Comparison of ENCODE assay signal across 1 cellular context in genomic region chr9:94623253-94623652, GRCh38.
A peak's percentile ranks its signal among the peaks of the same experiment; 100 is the strongest.
TF ChIP-seq lines count a peak whose summit lies in the region.

No MANE protein-coding gene starts in this region.

TF ChIP-seq in HepG2, 621 proteins besides CTCF, POLR2A, EP300 and RAD21 (continued from another document and continues in another):
- TF ChIP-seq, protein P1, sequence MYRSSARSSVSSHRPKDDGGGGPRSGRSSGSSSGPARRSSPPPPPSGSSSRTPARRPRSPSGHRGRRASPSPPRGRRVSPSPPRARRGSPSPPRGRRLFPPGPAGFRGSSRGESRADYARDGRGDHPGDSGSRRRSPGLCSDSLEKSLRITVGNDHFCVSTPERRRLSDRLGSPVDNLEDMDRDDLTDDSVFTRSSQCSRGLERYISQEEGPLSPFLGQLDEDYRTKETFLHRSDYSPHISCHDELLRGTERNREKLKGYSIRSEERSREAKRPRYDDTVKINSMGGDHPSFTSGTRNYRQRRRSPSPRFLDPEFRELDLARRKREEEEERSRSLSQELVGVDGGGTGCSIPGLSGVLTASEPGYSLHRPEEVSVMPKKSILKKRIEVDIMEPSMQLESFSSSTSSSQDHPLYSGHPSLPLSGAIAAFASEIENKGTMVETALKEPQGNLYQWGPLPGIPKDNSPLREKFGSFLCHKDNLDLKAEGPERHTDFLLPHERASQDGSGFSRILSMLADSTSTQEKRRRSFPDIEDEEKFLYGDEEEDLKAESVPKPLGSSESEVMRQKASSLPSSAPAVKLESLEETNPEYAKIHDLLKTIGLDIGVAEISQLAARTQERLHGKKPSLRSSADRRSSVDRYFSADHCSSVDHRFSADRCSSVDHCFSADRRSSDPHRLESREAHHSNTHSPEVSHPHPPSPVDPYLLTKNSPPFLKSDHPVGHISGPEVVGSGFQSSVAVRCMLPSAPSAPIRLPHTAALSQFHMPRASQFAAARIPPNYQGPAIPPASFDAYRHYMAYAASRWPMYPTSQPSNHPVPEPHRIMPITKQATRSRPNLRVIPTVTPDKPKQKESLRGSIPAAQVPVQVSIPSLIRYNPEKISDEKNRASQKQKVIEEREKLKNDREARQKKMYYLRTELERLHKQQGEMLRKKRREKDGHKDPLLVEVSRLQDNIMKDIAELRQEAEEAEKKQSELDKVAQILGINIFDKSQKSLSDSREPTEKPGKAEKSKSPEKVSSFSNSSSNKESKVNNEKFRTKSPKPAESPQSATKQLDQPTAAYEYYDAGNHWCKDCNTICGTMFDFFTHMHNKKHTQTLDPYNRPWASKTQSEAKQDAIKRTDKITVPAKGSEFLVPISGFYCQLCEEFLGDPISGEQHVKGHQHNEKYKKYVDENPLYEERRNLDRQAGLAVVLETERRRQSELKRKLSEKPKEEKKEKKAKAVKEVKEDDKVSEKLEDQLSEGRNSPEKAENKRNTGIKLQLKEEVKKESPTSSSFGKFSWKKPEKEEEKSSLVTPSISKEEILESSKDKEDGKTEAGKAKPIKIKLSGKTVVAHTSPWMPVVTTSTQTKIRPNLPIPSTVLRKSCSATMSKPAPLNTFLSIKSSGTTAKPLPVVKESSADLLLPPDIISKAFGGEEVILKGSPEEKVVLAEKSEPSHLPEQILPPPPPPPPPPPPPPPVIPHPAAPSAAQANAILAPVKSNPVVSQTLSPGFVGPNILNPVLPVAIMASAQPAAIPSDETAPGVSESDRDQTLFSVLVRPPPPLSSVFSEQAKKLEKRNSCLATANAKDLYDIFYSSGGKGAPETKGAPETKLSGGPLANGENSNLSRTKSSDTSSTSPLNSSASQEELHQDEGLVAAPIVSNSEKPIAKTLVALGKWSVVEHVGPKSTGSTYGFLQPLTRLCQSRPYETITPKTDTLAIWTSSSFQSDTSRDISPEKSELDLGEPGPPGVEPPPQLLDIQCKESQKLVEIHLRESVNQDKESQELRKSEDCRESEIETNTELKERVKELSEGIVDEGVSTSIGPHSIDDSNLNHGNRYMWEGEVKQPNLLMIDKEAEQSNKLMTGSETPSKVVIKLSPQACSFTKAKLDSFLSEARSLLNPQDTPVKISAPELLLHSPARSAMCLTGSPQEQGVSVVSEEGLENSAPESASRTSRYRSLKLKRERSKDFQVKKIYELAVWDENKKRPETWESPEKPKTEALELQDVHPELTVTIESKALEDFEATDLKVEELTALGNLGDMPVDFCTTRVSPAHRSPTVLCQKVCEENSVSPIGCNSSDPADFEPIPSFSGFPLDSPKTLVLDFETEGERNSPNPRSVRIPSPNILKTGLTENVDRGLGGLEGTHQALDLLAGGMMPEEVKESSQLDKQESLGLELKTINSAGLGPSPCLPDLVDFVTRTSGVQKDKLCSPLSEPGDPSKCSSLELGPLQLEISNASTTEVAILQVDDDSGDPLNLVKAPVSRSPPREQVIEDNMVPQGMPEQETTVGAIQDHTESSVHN (CRISPR knock-in tag; IDR thresholded peaks at IDR 0.05), result no peak
- TF ChIP-seq SP4 (CRISPR knock-in tag; IDR thresholded peaks at IDR 0.05), result peak; percentile 57; the same call in 1 of the 2 replicates
- TF ChIP-seq, protein P2, sequence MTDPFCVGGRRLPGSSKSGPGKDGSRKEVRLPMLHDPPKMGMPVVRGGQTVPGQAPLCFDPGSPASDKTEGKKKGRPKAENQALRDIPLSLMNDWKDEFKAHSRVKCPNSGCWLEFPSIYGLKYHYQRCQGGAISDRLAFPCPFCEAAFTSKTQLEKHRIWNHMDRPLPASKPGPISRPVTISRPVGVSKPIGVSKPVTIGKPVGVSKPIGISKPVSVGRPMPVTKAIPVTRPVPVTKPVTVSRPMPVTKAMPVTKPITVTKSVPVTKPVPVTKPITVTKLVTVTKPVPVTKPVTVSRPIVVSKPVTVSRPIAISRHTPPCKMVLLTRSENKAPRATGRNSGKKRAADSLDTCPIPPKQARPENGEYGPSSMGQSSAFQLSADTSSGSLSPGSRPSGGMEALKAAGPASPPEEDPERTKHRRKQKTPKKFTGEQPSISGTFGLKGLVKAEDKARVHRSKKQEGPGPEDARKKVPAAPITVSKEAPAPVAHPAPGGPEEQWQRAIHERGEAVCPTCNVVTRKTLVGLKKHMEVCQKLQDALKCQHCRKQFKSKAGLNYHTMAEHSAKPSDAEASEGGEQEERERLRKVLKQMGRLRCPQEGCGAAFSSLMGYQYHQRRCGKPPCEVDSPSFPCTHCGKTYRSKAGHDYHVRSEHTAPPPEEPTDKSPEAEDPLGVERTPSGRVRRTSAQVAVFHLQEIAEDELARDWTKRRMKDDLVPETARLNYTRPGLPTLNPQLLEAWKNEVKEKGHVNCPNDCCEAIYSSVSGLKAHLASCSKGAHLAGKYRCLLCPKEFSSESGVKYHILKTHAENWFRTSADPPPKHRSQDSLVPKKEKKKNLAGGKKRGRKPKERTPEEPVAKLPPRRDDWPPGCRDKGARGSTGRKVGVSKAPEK (CRISPR knock-in tag; IDR thresholded peaks at IDR 0.05; ENCODE audit: borderline replicate concordance), result no peak
- TF ChIP-seq, protein P3, sequence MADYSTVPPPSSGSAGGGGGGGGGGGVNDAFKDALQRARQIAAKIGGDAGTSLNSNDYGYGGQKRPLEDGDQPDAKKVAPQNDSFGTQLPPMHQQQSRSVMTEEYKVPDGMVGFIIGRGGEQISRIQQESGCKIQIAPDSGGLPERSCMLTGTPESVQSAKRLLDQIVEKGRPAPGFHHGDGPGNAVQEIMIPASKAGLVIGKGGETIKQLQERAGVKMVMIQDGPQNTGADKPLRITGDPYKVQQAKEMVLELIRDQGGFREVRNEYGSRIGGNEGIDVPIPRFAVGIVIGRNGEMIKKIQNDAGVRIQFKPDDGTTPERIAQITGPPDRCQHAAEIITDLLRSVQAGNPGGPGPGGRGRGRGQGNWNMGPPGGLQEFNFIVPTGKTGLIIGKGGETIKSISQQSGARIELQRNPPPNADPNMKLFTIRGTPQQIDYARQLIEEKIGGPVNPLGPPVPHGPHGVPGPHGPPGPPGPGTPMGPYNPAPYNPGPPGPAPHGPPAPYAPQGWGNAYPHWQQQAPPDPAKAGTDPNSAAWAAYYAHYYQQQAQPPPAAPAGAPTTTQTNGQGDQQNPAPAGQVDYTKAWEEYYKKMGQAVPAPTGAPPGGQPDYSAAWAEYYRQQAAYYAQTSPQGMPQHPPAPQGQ (CRISPR knock-in tag; IDR thresholded peaks at IDR 0.05; ENCODE audit: borderline replicate concordance), result no peak
- no peak for TF ChIP-seq AHR (CRISPR knock-in tag; IDR thresholded peaks at IDR 0.05)
- TF ChIP-seq ZNF143 (CRISPR knock-in tag; IDR thresholded peaks at IDR 0.05), result peak; percentile 81
- TF ChIP-seq ZKSCAN5 (CRISPR knock-in tag; IDR thresholded peaks at IDR 0.05), result no peak
- no peak for TF ChIP-seq KMT2A (CRISPR knock-in tag; IDR thresholded peaks at IDR 0.05)
- no peak for TF ChIP-seq ETV6 (CRISPR knock-in tag; conservative IDR thresholded peaks at IDR 0.05)
- no peak for TF ChIP-seq TBL1XR1 (IDR thresholded peaks at IDR 0.05; ENCODE audit: borderline replicate concordance, low read length, partially characterized antibody)
- TF ChIP-seq SRSF1 (optimal IDR thresholded peaks at IDR 0.05; ENCODE audit: low read depth, low read length), result no peak
- no peak for TF ChIP-seq ZNF746 (CRISPR knock-in tag; IDR thresholded peaks at IDR 0.05)
- no peak for TF ChIP-seq CAMTA2 (CRISPR knock-in tag; IDR thresholded peaks at IDR 0.05; ENCODE audit: borderline replicate concordance)
- no peak for TF ChIP-seq NCOA5 (CRISPR knock-in tag; IDR thresholded peaks at IDR 0.05)
- TF ChIP-seq KIAA2018 (CRISPR knock-in tag; IDR thresholded peaks at IDR 0.05; ENCODE audit: borderline replicate concordance), result no peak
- TF ChIP-seq ZNF792 (CRISPR knock-in tag; IDR thresholded peaks at IDR 0.05), result no peak
- no peak for TF ChIP-seq KLF13 (CRISPR knock-in tag; IDR thresholded peaks at IDR 0.05)
- no peak for TF ChIP-seq ZNF615 (CRISPR knock-in tag; IDR thresholded peaks at IDR 0.05; ENCODE audit: borderline replicate concordance)
- TF ChIP-seq PBX3 (CRISPR knock-in tag; IDR thresholded peaks at IDR 0.05; ENCODE audit: borderline replicate concordance), result no peak
- peak; percentile 19; the same call in 1 of the 2 replicates for TF ChIP-seq NFYC (CRISPR knock-in tag; IDR thresholded peaks at IDR 0.05)
- TF ChIP-seq ZNF768 (CRISPR knock-in tag; IDR thresholded peaks at IDR 0.05), result no peak
- no peak for TF ChIP-seq SP140L (CRISPR knock-in tag; IDR thresholded peaks at IDR 0.05; ENCODE audit: borderline replicate concordance)
- no peak for TF ChIP-seq ZSCAN20 (CRISPR knock-in tag; IDR thresholded peaks at IDR 0.05; ENCODE audit: borderline replicate concordance)
- no peak for TF ChIP-seq ZNF740 (CRISPR knock-in tag; IDR thresholded peaks at IDR 0.05)
- TF ChIP-seq ZNF672 (CRISPR knock-in tag; IDR thresholded peaks at IDR 0.05), result no peak
- no peak for TF ChIP-seq DRAP1 (CRISPR knock-in tag; IDR thresholded peaks at IDR 0.05)
